ENCODE assay signal across 10 cellular contexts in the genomic region with DNA sequence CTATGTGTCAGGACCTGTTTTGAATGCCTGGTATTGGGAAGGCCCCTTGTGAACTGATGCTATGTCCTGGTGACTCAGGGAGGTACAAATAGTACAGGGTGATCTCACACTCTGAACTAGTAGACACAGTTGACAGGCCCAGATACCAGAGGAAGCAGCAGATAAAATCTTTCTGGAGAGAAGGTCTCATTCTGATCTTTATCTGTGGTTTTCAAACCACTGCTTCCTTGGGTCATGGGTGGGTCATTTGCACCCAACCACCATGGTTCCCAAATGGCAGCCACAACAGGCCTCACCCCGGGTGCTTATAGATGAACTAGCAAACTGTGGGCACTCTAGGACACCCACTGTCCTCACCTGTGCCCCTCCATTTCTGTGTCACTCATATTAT. TPM values are rescaled to one million over a fixed set of nuclear protein-coding genes. Genes with fewer than 3 reads are reported as not detected.
DNase-seq lines count a peak whose midpoint lies in the region; FAIRE-seq and TF ChIP-seq lines count a peak whose summit lies in the region.
"Had no signal": no experiment of that assay in that cellular context is flagged by ENCODE, and none has a peak within 500 bp of the region (broad histone marks: within the 10 kb centered on the region; RNA-seq: fewer than 3 reads in every experiment).

No MANE protein-coding gene starts in this region.

- CTCF ChIA-PET in MCF 10A (lab: Yijun Ruan, JAX): interaction anchor here (0.6 to 2.5 kb wide), 2 partner anchors 43 to 182 kb away, joined by 3 to 9 read pairs; a partner anchor contains a TSS

- no peak for TF ChIP-seq POLR2A in breast epithelium (IDR thresholded peaks at IDR 0.05)

- H3K36me3 ChIP-seq in breast epithelium (no peaks in the 10 kb centered on the region), bronchial epithelial cell (ENCODE audit: control insufficient read depth, insufficient read depth, low read length) (no peaks in the 10 kb centered on the region), MG63 (peaks cover 14% of the 10 kb centered on the region), tibial artery (no peaks in the 10 kb centered on the region)

- POLR2A ChIA-PET in MCF 10A (lab: Yijun Ruan, JAX): no interaction called here

- peak overlapping the region; percentile 67 for H3K27ac Mint-ChIP-seq in MCF 10A (ENCODE audit: low read depth, unreplicated experiment)
- H3K27ac Mint-ChIP-seq in stimulated activated naive CD8-positive, alpha-beta T cell treated with anti-CD3 and anti-CD28 coated beads, Interleukin-15, Interleukin-2, amounts not matched to agents 100 ng/mL and 50 ng/mL, for 24 hours: peak overlapping the region; percentile 81

- peaks cover 18% of the 10 kb centered on the region for H3K4me1 Mint-ChIP-seq in MCF 10A (ENCODE audit: insufficient read depth, unreplicated experiment)
- peaks cover 30% of the 10 kb centered on the region for H3K4me1 Mint-ChIP-seq in stimulated activated naive CD8-positive, alpha-beta T cell treated with anti-CD3 and anti-CD28 coated beads, Interleukin-15, Interleukin-2, amounts not matched to agents 100 ng/mL and 50 ng/mL, for 24 hours (ENCODE audit: low read depth)

- no peaks in the 10 kb centered on the region for H3K9me3 Mint-ChIP-seq in MCF 10A (ENCODE audit: unreplicated experiment)
- H3K9me3 Mint-ChIP-seq in stimulated activated naive CD8-positive, alpha-beta T cell treated with anti-CD3 and anti-CD28 coated beads, Interleukin-15, Interleukin-2, amounts not matched to agents 100 ng/mL and 50 ng/mL, for 24 hours: no peaks in the 10 kb centered on the region

- H3K27ac ChIP-seq in breast epithelium: peak overlapping the region in 1 of 2 donors; percentile 12
- no peak overlapping the region for H3K27ac ChIP-seq in tibial artery

- FAIRE-seq in bronchial epithelial cell (lab: Jason Lieb, UNC) (no peak), D721Med (lab: Jason Lieb, UNC) (no peak)
- FAIRE-seq: H1 had no signal

- no peak overlapping the region for H3K4me3 ChIP-seq in breast epithelium
- H3K4me3 ChIP-seq in bronchial epithelial cell (ENCODE audit: low read depth, low read length): no peak overlapping the region
- H3K4me3 ChIP-seq in MG63: no peak overlapping the region
- H3K4me3 ChIP-seq in tibial artery: no peak overlapping the region

- DNase-seq in MCF 10A (ENCODE audit: unreplicated experiment): no peak
- no peak for DNase-seq in breast epithelium (ENCODE audit: low spot score in 2 of 2)
- DNase-seq in M059J (ENCODE audit: low read depth): peak; percentile 97
- DNase-seq in bronchial epithelial cell (ENCODE audit: low read depth): peak; percentile 93
- DNase-seq in MG63: no peak
- DNase-seq in D721Med (ENCODE audit: insufficient read length, low spot score): no peak
- no peak for DNase-seq in tibial artery
- DNase-seq: NCI-H1105 treated with DMSO at 0.1 percent for 48 hours had no signal

- H3K9me3 ChIP-seq in breast epithelium (no peaks in the 10 kb centered on the region), MG63 (no peaks in the 10 kb centered on the region), tibial artery (no peaks in the 10 kb centered on the region)

- no peak overlapping the region for H3K4me3 Mint-ChIP-seq in MCF 10A (ENCODE audit: unreplicated experiment)
- H3K4me3 Mint-ChIP-seq in stimulated activated naive CD8-positive, alpha-beta T cell treated with anti-CD3 and anti-CD28 coated beads, Interleukin-15, Interleukin-2, amounts not matched to agents 100 ng/mL and 50 ng/mL, for 24 hours: peak overlapping the region; percentile 46

- no TSS peak for BruUV-seq in MCF 10A (replicated peaks; lab: Mats Ljungman, UMichigan)

- TF ChIP-seq CTCF in MCF 10A (IDR thresholded peaks at IDR 0.05; ENCODE audit: unreplicated experiment) (no peak), breast epithelium (IDR thresholded peaks at IDR 0.05) (no peak), bronchial epithelial cell (IDR thresholded peaks at IDR 0.05; ENCODE audit: insufficient read depth, low read length, severe bottlenecking) (no peak), D721Med (IDR thresholded peaks at IDR 0.05; ENCODE audit: insufficient read depth, missing control alignments) (no peak), tibial artery (IDR thresholded peaks at IDR 0.05) (no peak)

- H3K27me3 Mint-ChIP-seq in MCF 10A (ENCODE audit: insufficient read depth, unreplicated experiment): no peaks in the 10 kb centered on the region
- no peaks in the 10 kb centered on the region for H3K27me3 Mint-ChIP-seq in stimulated activated naive CD8-positive, alpha-beta T cell treated with anti-CD3 and anti-CD28 coated beads, Interleukin-15, Interleukin-2, amounts not matched to agents 100 ng/mL and 50 ng/mL, for 24 hours

- H3K27me3 ChIP-seq in breast epithelium (no peaks in the 10 kb centered on the region), bronchial epithelial cell (ENCODE audit: control insufficient read depth, insufficient read depth, low read length) (no peaks in the 10 kb centered on the region), MG63 (no peaks in the 10 kb centered on the region), tibial artery (no peaks in the 10 kb centered on the region)

- H3K36me3 Mint-ChIP-seq in MCF 10A (ENCODE audit: insufficient read depth, unreplicated experiment): peaks cover 10% of the 10 kb centered on the region
- peaks cover 6% of the 10 kb centered on the region for H3K36me3 Mint-ChIP-seq in stimulated activated naive CD8-positive, alpha-beta T cell treated with anti-CD3 and anti-CD28 coated beads, Interleukin-15, Interleukin-2, amounts not matched to agents 100 ng/mL and 50 ng/mL, for 24 hours (ENCODE audit: low read depth)

- intact Hi-C loops in MCF 10A (cut with micrococcal nuclease) (no loop called here), breast epithelium (cut with DNase I; ENCODE audit: low total_unique reads) (no loop called here), tibial artery (cut with DNase I; ENCODE audit: low total_unique reads) (loop anchor here (5.0 kb wide), 1 partner anchor 43 kb away; a partner anchor contains a TSS)

- H3K4me1 ChIP-seq in breast epithelium: peaks cover 0 to 6% of the 10 kb centered on the region in 2 donors
- H3K4me1 ChIP-seq in tibial artery: peaks cover 3 to 37% (median 19%) of the 10 kb centered on the region in 4 donors

RNA-seq across cellular contexts. Expression of a gene that starts 43.4 kb away (rescaled TPM):
- total RNA-seq in MCF 10A (2022): 2.1 and 5.4 TPM in 2 replicates
- total RNA-seq in breast epithelium: 10 to 100 TPM; 10.7 to 20.8 (median 19.0) TPM
- total RNA-seq in M059J (2014; rRNA removed; shearing (Covaris generic)): 14.5 and 17.7 TPM in 2 replicates
- 8.6 and 9.0 TPM in 2 replicates for total RNA-seq in bronchial epithelial cell
- 39.1 and 40.5 TPM in 2 replicates for total RNA-seq in MG63 (2014; rRNA removed; shearing (Covaris generic); ENCODE audit: low replicate concordance)

Comparison
In these comparisons a context has a peak if more than half of its experiments do, and no peak if none do; other contexts are left out.
1. DNase-seq: peak in M059J (single experiment) and bronchial epithelial cell (single experiment); none in MCF 10A (single experiment), breast epithelium (0 of 2), MG63 (single experiment), D721Med (single experiment) and tibial artery (0 of 2).